Comparison of ENCODE assay signal across 13 cellular contexts in the genomic region with DNA sequence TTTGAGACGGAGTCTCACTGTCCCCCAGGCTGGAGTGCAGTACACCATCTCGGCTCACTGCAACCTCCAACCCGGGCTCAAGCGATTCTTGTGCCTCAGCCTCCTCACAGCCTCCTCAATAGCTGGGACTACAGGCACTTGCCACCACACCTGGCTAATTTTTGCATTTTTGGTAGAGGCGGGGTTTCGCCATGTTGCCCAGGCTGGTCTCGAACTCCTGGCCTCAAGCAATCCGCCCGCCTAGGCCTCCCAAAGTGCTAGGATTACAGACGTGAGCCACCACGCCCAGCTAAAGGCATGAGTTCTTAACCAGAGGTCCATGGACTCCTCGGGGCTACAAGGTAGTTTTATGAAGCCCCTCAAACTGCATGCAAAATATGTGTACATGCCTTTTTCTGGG. TPM values are rescaled to one million over a fixed set of nuclear protein-coding genes. Genes with fewer than 3 reads are reported as not detected.
DNase-seq lines count a peak whose midpoint lies in the region; ATAC-seq, FAIRE-seq and TF ChIP-seq lines count a peak whose summit lies in the region.
"Had no signal": no experiment of that assay in that cellular context is flagged by ENCODE, and none has a peak within 500 bp of the region (broad histone marks: within the 10 kb centered on the region; RNA-seq: fewer than 3 reads in every experiment).

No MANE protein-coding gene starts in this region.

- no TSS peak for BruUV-seq in GM12878 (replicated peaks; lab: Mats Ljungman, UMichigan)

- H3K4me1 ChIP-seq in BLaER1 treated with 17β-estradiol and CSF1 and Interleukin-3, amounts not matched to agents 10 nM and 100 nM, result peaks cover 26 to 44% (median 35%) of the 10 kb centered on the region in 10 experiments
- peaks cover 35% of the 10 kb centered on the region for H3K4me1 ChIP-seq in HUES6 (ENCODE audit: control insufficient read depth, insufficient read depth, low read length)
- H3K4me1 ChIP-seq in GM12878 (ENCODE audit: control insufficient read depth, insufficient read depth, low read length), result peaks cover 10% of the 10 kb centered on the region; the same call in 1 of the 2 replicates
- peaks cover 0 to 3% of the 10 kb centered on the region in 2 donors for H3K4me1 ChIP-seq in small intestine (ENCODE audit: control insufficient read depth in 2 of 2, insufficient read depth in 1 of 2, low read depth in 1 of 2, low read length in 1 of 2)

- H3K36me3 ChIP-seq in BLaER1 treated with 17β-estradiol and CSF1 and Interleukin-3, amounts not matched to agents 10 nM and 100 nM, result peaks cover 53 to 74% (median 65%) of the 10 kb centered on the region in 11 experiments
- peaks cover 36% of the 10 kb centered on the region for H3K36me3 ChIP-seq in HUES6 (ENCODE audit: control insufficient read depth, insufficient read depth, low read length)
- H3K36me3 ChIP-seq in GM12878 (ENCODE audit: control insufficient read depth in 2 of 2, insufficient read depth in 2 of 2, low read length in 1 of 2), result peaks cover 2 to 15% of the 10 kb centered on the region in 2 experiments
- H3K36me3 ChIP-seq in small intestine (ENCODE audit: control insufficient read depth in 2 of 2, insufficient read depth in 2 of 2, low read length in 2 of 2), result peaks cover 2 to 4% of the 10 kb centered on the region in 2 donors

- H3K27ac ChIP-seq in BLaER1 treated with 17β-estradiol and CSF1 and Interleukin-3, amounts not matched to agents 10 nM and 100 nM, result no peak overlapping the region
- H3K27ac ChIP-seq in HUES6 (ENCODE audit: low read depth, low read length), result no peak overlapping the region
- H3K27ac ChIP-seq in GM12878 (ENCODE audit: control insufficient read depth, insufficient read depth), result 0 out of 2 replicates have a peak overlapping the region, but pooled peaks have one; percentile 13
- H3K27ac ChIP-seq in small intestine (ENCODE audit: low read depth in 1 of 2, low read length in 1 of 2), result no peak overlapping the region

- CTCF ChIA-PET in GM12878 (lab: Yijun Ruan, JAX), result interaction anchor here (0.6 to 7.2 kb wide), 8 partner anchors 10 to 129 kb away, joined by 3 to 89 read pairs (median 4); a partner anchor contains a TSS

- no peaks in the 10 kb centered on the region for H3K27me3 Mint-ChIP-seq in mesothelial cell of epicardium (ENCODE audit: low read depth)

- peak overlapping the region; percentile 10 for H3K4me3 Mint-ChIP-seq in mesothelial cell of epicardium

- no peaks in the 10 kb centered on the region for H3K9me3 ChIP-seq in BLaER1 treated with 17β-estradiol and CSF1 and Interleukin-3, amounts not matched to agents 10 nM and 100 nM (replicated peaks in 1 of 11)
- no peaks in the 10 kb centered on the region for H3K9me3 ChIP-seq in HUES6 (ENCODE audit: control insufficient read depth, insufficient read depth, low read depth, low read length)
- no peaks in the 10 kb centered on the region for H3K9me3 ChIP-seq in GM12878 (replicated peaks; ENCODE audit: control insufficient read depth, insufficient read depth, low read length)
- H3K9me3 ChIP-seq in small intestine (ENCODE audit: control insufficient read depth, low read depth), result no peaks in the 10 kb centered on the region

- peaks cover 6% of the 10 kb centered on the region for H3K36me3 Mint-ChIP-seq in mesothelial cell of epicardium

- peak overlapping the region in 9 of 10 experiments; percentile 80 to 97 (median 86); a peak in 14 of 20 replicates for H3K4me3 ChIP-seq in BLaER1 treated with 17β-estradiol and CSF1 and Interleukin-3, amounts not matched to agents 10 nM and 100 nM
- H3K4me3 ChIP-seq in HUES6 (ENCODE audit: low read depth, low read length), result peak overlapping the region; percentile 93
- no peak overlapping the region; the same call in 1 of the 2 replicates for H3K4me3 ChIP-seq in GM12878
- no peak overlapping the region for H3K4me3 ChIP-seq in small intestine (ENCODE audit: low read depth in 1 of 2, low read length in 2 of 2)

- H3K9me3 Mint-ChIP-seq in mesothelial cell of epicardium, result no peaks in the 10 kb centered on the region

- SMC1A ChIA-PET in GM12878 (lab: Charles Lee; ENCODE audit: uncharacterized antibody, unreplicated experiment), result interaction anchor here (0.9 to 6.4 kb wide), 7 partner anchors 15 to 116 kb away, joined by 3 to 41 read pairs (median 3); a partner anchor contains a TSS

- H3K9ac ChIP-seq in BLaER1 treated with 17β-estradiol and CSF1 and Interleukin-3, amounts not matched to agents 10 nM and 100 nM, result peak overlapping the region; percentile 87 to 93 (median 90); a peak in 20 of 22 replicates
- H3K9ac ChIP-seq in HUES6 (ENCODE audit: low read length) (no peak overlapping the region), GM12878 (ENCODE audit: control insufficient read depth, insufficient read depth, low read length) (no peak overlapping the region)

- peaks cover 77% of the 10 kb centered on the region for H3K79me2 ChIP-seq in GM12878 (ENCODE audit: control insufficient read depth, insufficient read depth, low read length)

- no peak for TF ChIP-seq RAD21 in GM12878 (IDR thresholded peaks at IDR 0.05; ENCODE audit: insufficient read depth, low read depth, low read length)

- TF ChIP-seq POLR2A in GM12878 (IDR thresholded peaks at IDR 0.05; ENCODE audit: low read depth, low read length), result no peak

- POLR2A ChIA-PET in GM12878 (lab: Charles Lee), result interaction anchor here (0.6 to 6.5 kb wide), 5 partner anchors 8 to 116 kb away, joined by 3 to 103 read pairs (median 5); a partner anchor contains a TSS

- no peak overlapping the region for H3K27ac Mint-ChIP-seq in mesothelial cell of epicardium

- 90% methylated on average over 12 of the region's 12 CpGs for WGBS in GM12878 (ENCODE audit: insufficient coverage, insufficient replicate concordance, low lambda C conversion rate, missing lambda C conversion rate)
- WGBS in small intestine, 3 donors, result 78 to 82% (median 81%) methylated on average over 12 of the region's 12 CpGs

- intact Hi-C loops in GM12878 (cut with micrococcal nuclease; ENCODE audit: unreplicated experiment), result no loop called here

- FAIRE-seq in GM12878 (lab: Jason Lieb, UNC) (no peak), small intestine (lab: Jason Lieb, UNC) (no peak)

- TF ChIP-seq CTCF in GM12878 (IDR thresholded peaks at IDR 0.05 in 2 of 3, conservative IDR thresholded peaks at IDR 0.05 in 1 of 3; ENCODE audit: control insufficient read depth in 2 of 3, extremely low read depth in 1 of 3, insufficient read depth in 1 of 3, low read depth in 3 of 3, low read length in 3 of 3) (no peak), mesothelial cell of epicardium (IDR thresholded peaks at IDR 0.05; ENCODE audit: unreplicated experiment) (no peak)

- peaks cover 35% of the 10 kb centered on the region for H3K4me1 Mint-ChIP-seq in mesothelial cell of epicardium

- peaks cover 53 to 81% (median 68%) of the 10 kb centered on the region in 11 experiments for H4K20me1 ChIP-seq in BLaER1 treated with 17β-estradiol and CSF1 and Interleukin-3, amounts not matched to agents 10 nM and 100 nM
- H4K20me1 ChIP-seq in GM12878 (ENCODE audit: control insufficient read depth, insufficient read depth), result peaks cover 4% of the 10 kb centered on the region; the same call in 1 of the 2 replicates

- no peaks in the 10 kb centered on the region for H3K27me3 ChIP-seq in BLaER1 treated with 17β-estradiol and CSF1 and Interleukin-3, amounts not matched to agents 10 nM and 100 nM
- H3K27me3 ChIP-seq in HUES6 (ENCODE audit: control insufficient read depth, insufficient read depth, low read length) (no peaks in the 10 kb centered on the region), GM12878 (replicated peaks in 1 of 2; ENCODE audit: control insufficient read depth in 2 of 2, insufficient read depth in 2 of 2, low read length in 1 of 2) (no peaks in the 10 kb centered on the region), small intestine (ENCODE audit: control insufficient read depth in 2 of 2, insufficient read depth in 2 of 2, low read length in 2 of 2) (no peaks in the 10 kb centered on the region)

- H2AFZ ChIP-seq in GM12878 (ENCODE audit: control insufficient read depth, low read depth, low read length), result no peak overlapping the region

- no peak for ATAC-seq in GM12878
- no peak for ATAC-seq in GM21423 (IDR thresholded peaks at IDR 0.05; ENCODE audit: unreplicated experiment)
- ATAC-seq in HG02610 (IDR thresholded peaks at IDR 0.05; ENCODE audit: unreplicated experiment), result no peak

- DNase-seq in GM12878 (ENCODE audit: low read depth, low spot score) (no peak), mesothelial cell of epicardium (ENCODE audit: low spot score in 2 of 2, unreplicated experiment in 2 of 2) (no peak), NCI-H524 treated with DMSO at 0.1 percent for 48 hours (lab: John Stamatoyannopoulos, UW) (no peak), small intestine (no peak)
- DNase-seq: amygdala; effector memory CD4-positive, alpha-beta T cell; hippocampal formation; KG1; substantia nigra had no signal

- in situ Hi-C loops in GM12878 (cut with MboI), result no loop called here

- RAD21 ChIA-PET in GM12878 (lab: Charles Lee; ENCODE audit: unreplicated experiment), result interaction anchor here (0.7 to 2.0 kb wide), 3 partner anchors 11 to 77 kb away, joined by 3 to 4 read pairs (median 4); no protein-coding TSS in a partner anchor

- TF ChIP-seq EP300 in GM12878 (IDR thresholded peaks at IDR 0.05; ENCODE audit: borderline replicate concordance in 1 of 2, control insufficient read depth in 1 of 2, low read depth in 2 of 2, low read length in 2 of 2), result no peak

- peak overlapping the region; percentile 71 to 97 (median 86) for H3K4me2 ChIP-seq in BLaER1 treated with 17β-estradiol and CSF1 and Interleukin-3, amounts not matched to agents 10 nM and 100 nM
- H3K4me2 ChIP-seq in GM12878 (ENCODE audit: control insufficient read depth, insufficient read depth), result peak overlapping the region; percentile 67

RNA-seq across cellular contexts. Expression of a gene that starts 2.1 kb away (rescaled TPM):
- 55.7 and 56.6 TPM in 2 replicates for total RNA-seq in GM12878 (2013; cell fraction: nucleolus; rRNA removed)
- total RNA-seq in GM12878 (2014; rRNA removed), result 79.9 and 105 TPM in 2 replicates
- 168 and 173 TPM in 2 replicates for total RNA-seq in GM12878 (2014; rRNA removed; fragmentation: Illumina TruSeq; extraction: Trizol)
- 77.6 and 88.0 TPM in 2 replicates for total RNA-seq in GM12878 (2021)
- polyA plus RNA-seq in GM12878 (2011; ENCODE audit: low read depth), result 67.8 TPM
- polyA plus RNA-seq in GM12878 (2011; rRNA removed), result 172 and 221 TPM in 2 replicates
- 82.3 and 99.2 TPM in 2 replicates for polyA plus RNA-seq in GM12878 (2011; cell fraction: cytosol; rRNA removed)
- 69.4 and 73.8 TPM in 2 replicates for polyA plus RNA-seq in GM12878 (2011; cell fraction: nucleus; rRNA removed)
- polyA plus RNA-seq in GM12878 (2012), result 94.7 and 111 TPM in 2 replicates
- 222 and 297 TPM in 2 replicates for polyA plus RNA-seq in GM12878 (2014; fragmentation: Illumina TruSeq; extraction: Trizol)
- polyA plus RNA-seq in GM12878 (2014; fragmentation: Nextera tagmentation; extraction: Ambion mirVana), result 100 to 1,000 TPM; 419 to 445 TPM
- polyA plus RNA-seq in GM12878 (2014; rRNA removed), result 113 and 170 TPM in 2 replicates
- 100 to 1,000 TPM; 204 to 205 TPM for polyA plus RNA-seq in GM12878 (2016; fragmentation: Nextera tagmentation; extraction: Ambion mirVana)
- 37.2 and 52.1 TPM in 2 replicates for polyA minus RNA-seq in GM12878 (2011; rRNA and poly(A)+ RNA removed)
- 12.4 and 20.5 TPM in 2 replicates for polyA minus RNA-seq in GM12878 (2011; cell fraction: cytosol; rRNA and poly(A)+ RNA removed)
- 16.7 and 25.6 TPM in 2 replicates for polyA minus RNA-seq in GM12878 (2011; cell fraction: nucleus; rRNA and poly(A)+ RNA removed)
- total RNA-seq in mesothelial cell of epicardium, result 67.9 to 73.2 TPM (median 71.5 TPM) in 3 replicates
- polyA plus RNA-seq in small intestine, result 10 to 100 TPM; 72.2 to 89.8 (median 78.4) TPM

RNA-seq across cellular contexts. Expression of a gene that starts 2.4 kb away (rescaled TPM):
- 16.9 and 18.8 TPM in 2 replicates for total RNA-seq in GM12878 (2013; cell fraction: nucleolus; rRNA removed)
- total RNA-seq in GM12878 (2014; rRNA removed) (26.0 and 33.5 TPM in 2 replicates), GM12878 (2014; rRNA removed; fragmentation: Illumina TruSeq; extraction: Trizol) (24.2 and 29.1 TPM in 2 replicates), GM12878 (2021) (33.7 and 37.6 TPM in 2 replicates), mesothelial cell of epicardium (24.8 to 28.3 TPM (median 26.3 TPM) in 3 replicates)
- polyA plus RNA-seq in GM12878 (2011; ENCODE audit: low read depth), result 53.0 TPM
- polyA plus RNA-seq in GM12878 (2011; rRNA removed) (13.8 and 15.0 TPM in 2 replicates), GM12878 (2014; fragmentation: Illumina TruSeq; extraction: Trizol) (34.1 and 44.2 TPM in 2 replicates), GM12878 (2014; fragmentation: Nextera tagmentation; extraction: Ambion mirVana) (100 to 1,000 TPM; 123 to 135 TPM), GM12878 (2014; rRNA removed) (24.3 and 27.5 TPM in 2 replicates), GM12878 (2016; fragmentation: Nextera tagmentation; extraction: Ambion mirVana) (10 to 100 TPM; 86.9 to 96.0 TPM), small intestine (10 to 100 TPM; 27.1 to 50.4 (median 34.0) TPM)
- polyA plus RNA-seq in GM12878 (2011; cell fraction: cytosol; rRNA removed), result 17.5 and 20.8 TPM in 2 replicates
- 7.4 and 9.5 TPM in 2 replicates for polyA plus RNA-seq in GM12878 (2011; cell fraction: nucleus; rRNA removed)
- 31.1 and 39.4 TPM in 2 replicates for polyA plus RNA-seq in GM12878 (2012)
- 19.4 and 32.5 TPM in 2 replicates for polyA minus RNA-seq in GM12878 (2011; rRNA and poly(A)+ RNA removed)
- polyA minus RNA-seq in GM12878 (2011; cell fraction: cytosol; rRNA and poly(A)+ RNA removed), result 8.0 and 11.1 TPM in 2 replicates
- 13.8 and 14.9 TPM in 2 replicates for polyA minus RNA-seq in GM12878 (2011; cell fraction: nucleus; rRNA and poly(A)+ RNA removed)

RNA-seq across cellular contexts. Expression of a gene that starts 13.9 kb away (rescaled TPM):
- 37.3 and 47.3 TPM in 2 replicates for total RNA-seq in GM12878 (2013; cell fraction: nucleolus; rRNA removed)
- total RNA-seq in GM12878 (2014; rRNA removed), result 36.5 and 40.4 TPM in 2 replicates
- 33.9 and 35.4 TPM in 2 replicates for total RNA-seq in GM12878 (2014; rRNA removed; fragmentation: Illumina TruSeq; extraction: Trizol)
- 30.9 and 31.2 TPM in 2 replicates for total RNA-seq in GM12878 (2021)
- 13.8 TPM for polyA plus RNA-seq in GM12878 (2011; ENCODE audit: low read depth)
- 19.6 and 22.1 TPM in 2 replicates for polyA plus RNA-seq in GM12878 (2011; rRNA removed)
- 19.6 and 31.7 TPM in 2 replicates for polyA plus RNA-seq in GM12878 (2011; cell fraction: cytosol; rRNA removed)
- 9.0 and 15.2 TPM in 2 replicates for polyA plus RNA-seq in GM12878 (2011; cell fraction: nucleus; rRNA removed)
- 19.0 and 21.5 TPM in 2 replicates for polyA plus RNA-seq in GM12878 (2012)
- polyA plus RNA-seq in GM12878 (2014; fragmentation: Illumina TruSeq; extraction: Trizol), result 32.0 and 37.3 TPM in 2 replicates
- 1 to 10 TPM; 5.7 to 8.7 TPM for polyA plus RNA-seq in GM12878 (2014; fragmentation: Nextera tagmentation; extraction: Ambion mirVana)
- 19.0 and 21.9 TPM in 2 replicates for polyA plus RNA-seq in GM12878 (2014; rRNA removed)
- 10 to 100 TPM; 21.4 to 22.3 TPM for polyA plus RNA-seq in GM12878 (2016; fragmentation: Nextera tagmentation; extraction: Ambion mirVana)
- 17.7 and 18.5 TPM in 2 replicates for polyA minus RNA-seq in GM12878 (2011; rRNA and poly(A)+ RNA removed)
- polyA minus RNA-seq in GM12878 (2011; cell fraction: cytosol; rRNA and poly(A)+ RNA removed), result 11.5 and 17.0 TPM in 2 replicates
- polyA minus RNA-seq in GM12878 (2011; cell fraction: nucleus; rRNA and poly(A)+ RNA removed), result 7.7 and 12.7 TPM in 2 replicates
- 37.8 to 38.5 TPM (median 38.3 TPM) in 3 replicates for total RNA-seq in mesothelial cell of epicardium
- polyA plus RNA-seq in small intestine, result 10 to 100 TPM; 12.7 to 25.3 (median 13.2) TPM

RNA-seq across cellular contexts. Expression of a gene that starts 27.3 kb away (rescaled TPM):
- total RNA-seq in GM12878 (2013; cell fraction: nucleolus; rRNA removed), result not detected in 2 replicates
- total RNA-seq in GM12878 (2014; rRNA removed), result not detected in 2 replicates
- total RNA-seq in GM12878 (2014; rRNA removed; fragmentation: Illumina TruSeq; extraction: Trizol), result not detected in 2 replicates
- not detected in 2 replicates for total RNA-seq in GM12878 (2021)
- polyA plus RNA-seq in GM12878 (2011; ENCODE audit: low read depth), result not detected
- not detected in 2 replicates for polyA plus RNA-seq in GM12878 (2011; rRNA removed)
- 0.03 TPM in 1 of 2 replicates, not detected in the other for polyA plus RNA-seq in GM12878 (2011; cell fraction: cytosol; rRNA removed)
- 0.06 TPM in 1 of 2 replicates, not detected in the other for polyA plus RNA-seq in GM12878 (2011; cell fraction: nucleus; rRNA removed)
- 0.09 and 0.15 TPM in 2 replicates for polyA plus RNA-seq in GM12878 (2012)
- polyA plus RNA-seq in GM12878 (2014; fragmentation: Illumina TruSeq; extraction: Trizol), result not detected in 2 replicates
- under 1 TPM; 0.03 to 0.04 TPM for polyA plus RNA-seq in GM12878 (2014; fragmentation: Nextera tagmentation; extraction: Ambion mirVana)
- 0.04 TPM in 1 of 2 replicates, not detected in the other for polyA plus RNA-seq in GM12878 (2014; rRNA removed)
- polyA plus RNA-seq in GM12878 (2016; fragmentation: Nextera tagmentation; extraction: Ambion mirVana), result not detected
- polyA minus RNA-seq in GM12878 (2011; rRNA and poly(A)+ RNA removed), result not detected in 2 replicates
- polyA minus RNA-seq in GM12878 (2011; cell fraction: cytosol; rRNA and poly(A)+ RNA removed), result not detected in 2 replicates
- not detected in 2 replicates for polyA minus RNA-seq in GM12878 (2011; cell fraction: nucleus; rRNA and poly(A)+ RNA removed)
- total RNA-seq in mesothelial cell of epicardium, result 3.1 to 3.3 TPM (median 3.3 TPM) in 3 replicates
- 1 to 10 TPM in 1 of 3 donors, under 1 TPM in 1, not detected in 1; 0.54 to 4.1 TPM for polyA plus RNA-seq in small intestine

Comparison
In these comparisons a context has a peak if more than half of its experiments do, and no peak if none do; other contexts are left out.
1. H3K4me3 ChIP-seq: peak in BLaER1 treated with 17β-estradiol and CSF1 and Interleukin-3, amounts not matched to agents 10 nM and 100 nM (9 of 10) and HUES6 (single experiment); none in GM12878 (single experiment) and small intestine (0 of 2).
2. H3K9ac ChIP-seq: peak in BLaER1 treated with 17β-estradiol and CSF1 and Interleukin-3, amounts not matched to agents 10 nM and 100 nM (11 of 11); none in HUES6 (single experiment) and GM12878 (single experiment).